Comparison of ENCODE assay signal across 1 cellular context in the genomic region with DNA sequence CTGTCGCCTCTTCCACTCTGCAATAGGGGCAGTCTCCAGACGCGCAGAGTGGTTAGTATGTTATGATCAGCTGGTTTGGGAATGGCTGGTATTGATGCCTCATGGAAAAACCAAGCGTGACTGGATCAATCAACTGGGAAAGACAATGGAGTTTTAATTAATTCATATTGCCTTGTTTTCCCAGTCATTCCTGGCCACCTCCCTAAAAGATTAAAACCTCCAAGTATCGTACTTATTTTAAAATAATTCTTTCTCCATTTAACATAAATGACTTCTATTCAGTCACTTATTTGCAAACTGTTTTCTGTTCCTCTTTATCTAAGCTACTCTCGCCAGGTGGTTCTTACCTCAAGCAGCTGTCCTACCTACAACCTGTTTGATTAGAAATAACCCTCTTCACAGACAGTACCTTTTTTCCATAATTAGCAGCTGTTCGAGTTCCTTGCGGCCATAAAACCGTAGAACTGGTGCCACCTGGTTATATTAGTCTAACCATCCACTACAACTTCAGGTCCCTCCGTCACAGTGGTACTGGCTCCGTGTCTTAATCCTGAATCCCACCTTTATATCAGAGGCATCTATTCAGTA.
TF ChIP-seq lines count a peak whose summit lies in the region.

No MANE protein-coding gene starts in this region.

TF ChIP-seq in HEK293, 187 proteins besides CTCF, POLR2A, EP300 and RAD21 (continued from another document):
- peak; percentile 47 for TF ChIP-seq PRDM10 (tag by site-specific recombination; IDR thresholded peaks at IDR 0.05)
- no peak for TF ChIP-seq ZNF48 (tag by site-specific recombination; IDR thresholded peaks at IDR 0.05)
- TF ChIP-seq SCRT2 (tag by site-specific recombination; IDR thresholded peaks at IDR 0.05), result peak; percentile 39; the same call in 1 of the 2 replicates
TF ChIP-seq in HEK293: peak in this region for 3.
